25 cellular contexts compared by ENCODE assay signal in genomic region chr11:88015170-88015569, GRCh38.
"Had no signal": no experiment of that assay in that cellular context is flagged by ENCODE, and none has a peak within 500 bp of the region (broad histone marks: within the 10 kb centered on the region; RNA-seq: fewer than 3 reads in every experiment).

No MANE protein-coding gene starts in this region.

- ATAC-seq: activated CD8-positive, alpha-beta T cell treated with anti-CD3 and anti-CD28 coated beads, Interleukin-2, amount 10 ng/mL, durations not matched to agents 7 days and 5 days; T-helper 17 cell; WTC11 had no signal

- H3K9ac ChIP-seq: KMS-11 had no signal

- H3K27me3 ChIP-seq: adrenal gland had no signal

- H3K4me2 ChIP-seq: KMS-11 had no signal

- H3K36me3 ChIP-seq: adrenal gland had no signal

- H3K9me3 ChIP-seq: adrenal gland had no signal

- H3K4me3 ChIP-seq: adrenal gland had no signal

- DNase-seq: activated CD4-positive, alpha-beta T cell treated with anti-CD3 and anti-CD28 coated beads for 48 hours; activated CD4-positive, alpha-beta T cell treated with anti-CD3 and anti-CD28 coated beads, Interleukin-2, amount 50 U/mL, for 4 hours; activated CD4-positive, CD25-positive, alpha-beta regulatory T cell treated with anti-CD3 and anti-CD28 coated beads, Interleukin-2, amount 50 U/mL, for 72 hours; activated CD8-positive, alpha-beta memory T cell treated with anti-CD3 and anti-CD28 coated beads, Interleukin-2, amount 50 U/mL, for 48 hours; activated CD8-positive, alpha-beta T cell treated with anti-CD3 and anti-CD28 coated beads, Interleukin-2, amount 10 ng/mL, durations not matched to agents 7 days and 5 days; activated naive CD4-positive, alpha-beta T cell treated with anti-CD3 and anti-CD28 coated beads, Interleukin-2, amount 50 U/mL, for 16 hours; activated naive CD8-positive, alpha-beta T cell treated with anti-CD3 and anti-CD28 coated beads, Interleukin-2, amount 10 ng/mL, durations not matched to agents 7 days and 5 days; activated T-cell treated with anti-CD3 and anti-CD28 coated beads, Interleukin-2, amount 50 U/mL, for 1 hour; adrenal gland; anterior cingulate cortex; caudate nucleus; NCI-H1105 treated with DMSO at 0.1 percent for 48 hours; NCI-H146; NCI-H1930; NCI-H2107; NCI-H2171 treated with DMSO at 0.1 percent for 48 hours; NCI-H226; NCI-H510A; NCI-H526 treated with DMSO at 0.1 percent for 48 hours; NK-92 treated with Interleukin-12 subunit alpha and Interleukin-12 subunit beta, amount 100 ng/mL, for 24 hours; SHP77 treated with DMSO at 0.1 percent for 48 hours; T-helper 17 cell; T-helper 9 cell had no signal

- H3K27ac ChIP-seq: adrenal gland, KMS-11 had no signal
